Comparison of ENCODE assay signal across 23 cellular contexts in the genomic region with DNA sequence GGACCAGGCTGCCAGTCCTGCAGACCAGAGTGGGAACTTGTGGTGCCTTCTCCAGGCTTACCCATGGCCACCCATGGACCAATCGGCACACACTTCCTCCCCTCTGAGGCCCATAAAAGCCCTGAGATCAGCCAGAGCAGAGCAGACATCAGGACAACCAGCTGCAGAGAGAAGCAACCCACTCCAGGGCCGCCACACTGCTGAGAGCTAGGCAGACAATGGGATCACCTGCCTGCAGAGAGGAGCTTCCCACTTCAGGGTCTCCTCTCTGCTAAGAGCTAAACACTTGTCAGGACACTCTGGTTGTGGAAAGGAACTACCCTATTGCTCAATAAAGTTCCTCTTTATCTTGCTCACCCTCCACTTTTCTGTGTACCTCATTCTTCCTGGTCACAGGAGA. TPM values are rescaled to one million over a fixed set of nuclear protein-coding genes. Genes with fewer than 3 reads are reported as not detected.
DNase-seq lines count a peak whose midpoint lies in the region; ATAC-seq and TF ChIP-seq lines count a peak whose summit lies in the region.
"Had no signal": no experiment of that assay in that cellular context is flagged by ENCODE, and none has a peak within 500 bp of the region (broad histone marks: within the 10 kb centered on the region; RNA-seq: fewer than 3 reads in every experiment).

No MANE protein-coding gene starts in this region.

- H3K27me3 ChIP-seq in H9 (ENCODE audit: insufficient read depth, low read length), result no peaks in the 10 kb centered on the region
- no peaks in the 10 kb centered on the region for H3K27me3 ChIP-seq in neuronal stem cell (ENCODE audit: control insufficient read depth in 3 of 3, insufficient read depth in 3 of 3, low read depth in 1 of 3, low read length in 3 of 3)

- H3K9me3 ChIP-seq in H9 (ENCODE audit: control insufficient read depth, low read depth, low read length) (no peaks in the 10 kb centered on the region), neuronal stem cell (replicated peaks in 1 of 2; ENCODE audit: control insufficient read depth in 2 of 2, insufficient read depth in 1 of 2, low read depth in 1 of 2, low read length in 2 of 2) (peaks cover 0 to 8% of the 10 kb centered on the region in 2 donors)
- H3K9me3 ChIP-seq: SK-N-SH, tibial artery had no signal

- no peak overlapping the region for H3T11ph ChIP-seq in H9 (ENCODE audit: low read length)

- DNase-seq in H9 (no peak), NB4 (ENCODE audit: low read depth) (peak; percentile 85), SHP77 (lab: John Stamatoyannopoulos, UW) (peak; percentile 85 to 89), neuronal stem cell (ENCODE audit: low spot score) (no peak), KG1 (lab: John Stamatoyannopoulos, UW) (no peak)
- no peak for DNase-seq in activated CD4-positive, alpha-beta T cell treated with anti-CD3 and anti-CD28 coated beads, Interleukin-2, amount 10 ng/mL, durations not matched to agents 24 days and 14 days
- DNase-seq: activated CD4-positive, CD25-positive, alpha-beta regulatory T cell treated with anti-CD3 and anti-CD28 coated beads, Interleukin-2, amount 50 U/mL, for 72 hours; activated CD8-positive, alpha-beta memory T cell treated with anti-CD3 and anti-CD28 coated beads for 24 hours; activated naive CD4-positive, alpha-beta T cell treated with anti-CD3 and anti-CD28 coated beads, Interleukin-2, amount 50 U/mL, for 16 hours; activated T-cell treated with anti-CD3 and anti-CD28 coated beads, Interleukin-2, amount 50 U/mL, for 72 hours; anterior cingulate cortex; NCI-H1048; NCI-H2081; NCI-H524 treated with DMSO at 0.1 percent for 48 hours; PC-3; SK-N-SH; stimulated activated CD4-positive, alpha-beta T cell treated with anti-CD3 and anti-CD28 coated beads, Interleukin-4, amount 100 ng/mL, for 24 hours; T1000; tibial artery had no signal

- no peak overlapping the region for H4K8ac ChIP-seq in H9 (replicated peaks; ENCODE audit: insufficient read length, low read depth, low read length)
- H4K8ac ChIP-seq in neuronal stem cell (ENCODE audit: low read depth, low read length), result no peak overlapping the region

- no peak overlapping the region for H3K4me2 ChIP-seq in H9 (ENCODE audit: insufficient read depth, insufficient read length, low read length)
- H3K4me2 ChIP-seq in neuronal stem cell (ENCODE audit: insufficient read depth, low read length, poor library complexity, severe bottlenecking), result no peak overlapping the region
- H3K4me2 ChIP-seq: SK-N-SH, smooth muscle cell had no signal

- no peaks in the 10 kb centered on the region for H4K20me1 ChIP-seq in H9 (ENCODE audit: control insufficient read depth, insufficient read depth, insufficient read length)

- no peaks in the 10 kb centered on the region for H3K79me1 ChIP-seq in H9 (ENCODE audit: insufficient read depth, low read depth, low read length, poor library complexity, severe bottlenecking)
- no peaks in the 10 kb centered on the region for H3K79me1 ChIP-seq in neuronal stem cell (ENCODE audit: low read depth, low read length)

- TF ChIP-seq CTCF in H9 (conservative IDR thresholded peaks at IDR 0.05) (no peak), NB4 (IDR thresholded peaks at IDR 0.05; ENCODE audit: low read depth, low read length) (no peak)

- H2BK12ac ChIP-seq in H9 (ENCODE audit: insufficient read length, low read depth, low read length), result peak overlapping the region; percentile 35
- no peak overlapping the region for H2BK12ac ChIP-seq in neuronal stem cell (ENCODE audit: low read length)

- peaks cover 23 to 40% of the 10 kb centered on the region in 2 experiments for H3K4me1 Mint-ChIP-seq in H9
- peaks cover 6% of the 10 kb centered on the region for H3K4me1 Mint-ChIP-seq in activated CD4-positive, alpha-beta T cell treated with anti-CD3 and anti-CD28 coated beads, Interleukin-2, amount 10 ng/mL, durations not matched to agents 24 days and 14 days
- H3K4me1 Mint-ChIP-seq: central memory CD8-positive, alpha-beta T cell had no signal

- no peak overlapping the region for H4K5ac ChIP-seq in H9 (ENCODE audit: insufficient read length, low read depth, low read length)

- H2AFZ ChIP-seq in H9 (ENCODE audit: low read length) (no peak overlapping the region), neuronal stem cell (ENCODE audit: low read length) (no peak overlapping the region)

- H3K23ac ChIP-seq in H9 (ENCODE audit: insufficient read length, low read depth, low read length) (no peak overlapping the region), neuronal stem cell (ENCODE audit: low read depth, low read length, poor library complexity) (no peak overlapping the region)

- no peaks in the 10 kb centered on the region for H3K23me2 ChIP-seq in H9 (ENCODE audit: insufficient read length, low read depth, low read length, poor library complexity, severe bottlenecking)

- no peaks in the 10 kb centered on the region for H3K79me2 ChIP-seq in H9 (ENCODE audit: insufficient read depth, low read length)

- no peaks in the 10 kb centered on the region; the same call in none of the 2 replicates for H3K27me3 Mint-ChIP-seq in H9 (ENCODE audit: low read depth)
- peaks cover 5% of the 10 kb centered on the region for H3K27me3 Mint-ChIP-seq in activated CD4-positive, alpha-beta T cell treated with anti-CD3 and anti-CD28 coated beads, Interleukin-2, amount 10 ng/mL, durations not matched to agents 24 days and 14 days

- no peak overlapping the region for H2AK5ac ChIP-seq in H9 (ENCODE audit: insufficient read length, low read length)
- H2AK5ac ChIP-seq in neuronal stem cell (ENCODE audit: low read depth, low read length), result peak overlapping the region; percentile 53

- peak overlapping the region; percentile 29 for H3K4me3 ChIP-seq in NB4 (ENCODE audit: low read depth, low read length)
- no peak overlapping the region for H3K4me3 ChIP-seq in neuronal stem cell (ENCODE audit: low read length in 2 of 2)
- H3K4me3 ChIP-seq: smooth muscle cell, tibial artery had no signal

- intact Hi-C loops in activated CD4-positive, alpha-beta T cell treated with anti-CD3 and anti-CD28 coated beads, Interleukin-2, amount 10 ng/mL, durations not matched to agents 24 days and 14 days (cut with micrococcal nuclease), result loop anchor here (2.0 to 5.0 kb wide), 2 partner anchors 901 to 935 kb away; no protein-coding TSS in a partner anchor

- no peaks in the 10 kb centered on the region; the same call in 1 of the 2 replicates for H3K4me1 ChIP-seq in H9 (ENCODE audit: insufficient read depth, low read length)
- H3K4me1 ChIP-seq in neuronal stem cell (ENCODE audit: control insufficient read depth in 2 of 2, insufficient read depth in 1 of 2, low read depth in 1 of 2, low read length in 2 of 2), result no peaks in the 10 kb centered on the region
- H3K4me1 ChIP-seq: tibial artery had no signal

- no peak overlapping the region for H3K18ac ChIP-seq in H9 (ENCODE audit: insufficient read length, low read depth, low read length)
- no peak overlapping the region for H3K18ac ChIP-seq in neuronal stem cell (ENCODE audit: low read length)

- H3K9me3 Mint-ChIP-seq in H9, result peaks cover 15 to 23% of the 10 kb centered on the region in 2 experiments
- no peaks in the 10 kb centered on the region for H3K9me3 Mint-ChIP-seq in activated CD4-positive, alpha-beta T cell treated with anti-CD3 and anti-CD28 coated beads, Interleukin-2, amount 10 ng/mL, durations not matched to agents 24 days and 14 days
- H3K9me3 Mint-ChIP-seq: activated T-cell treated with anti-CD3 and anti-CD28 coated beads, Interleukin-2, amount 50 U/mL, for 72 hours; central memory CD8-positive, alpha-beta T cell; stimulated activated naive CD8-positive, alpha-beta T cell treated with anti-CD3 and anti-CD28 coated beads, Interleukin-15, Interleukin-2, amounts not matched to agents 100 ng/mL and 50 ng/mL, for 24 hours had no signal

- no peak overlapping the region for H3K56ac ChIP-seq in H9 (ENCODE audit: insufficient read length, low read depth, low read length)

- H3K9ac ChIP-seq in H9 (ENCODE audit: extremely low read depth, insufficient read length, low read length) (no peak overlapping the region), neuronal stem cell (ENCODE audit: low read depth, low read length, poor library complexity) (no peak overlapping the region)
- H3K9ac ChIP-seq: SK-N-SH had no signal

- H3K27ac Mint-ChIP-seq in H9, result no peak overlapping the region
- no peak overlapping the region for H3K27ac Mint-ChIP-seq in activated CD4-positive, alpha-beta T cell treated with anti-CD3 and anti-CD28 coated beads, Interleukin-2, amount 10 ng/mL, durations not matched to agents 24 days and 14 days
- H3K27ac Mint-ChIP-seq: activated T-cell treated with anti-CD3 and anti-CD28 coated beads, Interleukin-2, amount 50 U/mL, for 72 hours; stimulated activated naive CD8-positive, alpha-beta T cell treated with anti-CD3 and anti-CD28 coated beads, Interleukin-15, Interleukin-2, amounts not matched to agents 100 ng/mL and 50 ng/mL, for 24 hours had no signal

- WGBS in H9 (ENCODE audit: extremely low coverage, insufficient read length, low lambda C conversion rate), result no CpG with 5 or more reads among the region's 2 CpGs
- no CpG with 5 or more reads among the region's 2 CpGs for WGBS in neuronal stem cell (ENCODE audit: extremely low coverage in 2 of 2, insufficient read length in 2 of 2, insufficient replicate concordance in 1 of 2), 2 donors

- H2BK120ac ChIP-seq in H9 (ENCODE audit: low read depth, low read length, poor library complexity, severe bottlenecking) (no peak overlapping the region), neuronal stem cell (ENCODE audit: low read depth, low read length) (no peak overlapping the region)

- H3K14ac ChIP-seq in H9 (ENCODE audit: insufficient read depth, low read length) (no peak overlapping the region), neuronal stem cell (ENCODE audit: low read length) (no peak overlapping the region)

- H3K36me3 Mint-ChIP-seq in H9 (ENCODE audit: insufficient read depth in 1 of 3, low read depth in 3 of 3), result peaks cover 6 to 27% (median 15%) of the 10 kb centered on the region in 3 experiments
- no peaks in the 10 kb centered on the region for H3K36me3 Mint-ChIP-seq in activated CD4-positive, alpha-beta T cell treated with anti-CD3 and anti-CD28 coated beads, Interleukin-2, amount 10 ng/mL, durations not matched to agents 24 days and 14 days (ENCODE audit: low read depth)

- no peak overlapping the region for H2BK20ac ChIP-seq in H9 (ENCODE audit: low read depth, low read length, poor library complexity, severe bottlenecking)

- H4K91ac ChIP-seq in H9 (ENCODE audit: insufficient read length, low read depth, low read length) (peak overlapping the region; percentile 45), neuronal stem cell (ENCODE audit: low read depth, low read length, poor library complexity) (no peak overlapping the region)

- H3K36me3 ChIP-seq in neuronal stem cell (replicated peaks in 1 of 2; ENCODE audit: control insufficient read depth in 2 of 2, insufficient read depth in 2 of 2, low read length in 2 of 2), result no peaks in the 10 kb centered on the region
- H3K36me3 ChIP-seq: tibial artery had no signal

- ATAC-seq in GM18498 (IDR thresholded peaks at IDR 0.05; ENCODE audit: unreplicated experiment), result no peak
- ATAC-seq: activated T-cell treated with anti-CD3 and anti-CD28 coated beads, Interleukin-2, amount 50 U/mL, for 72 hours had no signal

- H2BK15ac ChIP-seq in H9 (ENCODE audit: low read depth, low read length) (no peak overlapping the region), neuronal stem cell (ENCODE audit: low read length) (no peak overlapping the region)

- TF ChIP-seq POLR2A in NB4 (IDR thresholded peaks at IDR 0.05; ENCODE audit: extremely low read depth, insufficient read length), result peak; percentile 37

- no peak overlapping the region for H2BK5ac ChIP-seq in H9 (ENCODE audit: insufficient read length, low read length)
- no peak overlapping the region for H2BK5ac ChIP-seq in neuronal stem cell (ENCODE audit: low read length)

- H3K27ac ChIP-seq in H9 (ENCODE audit: insufficient read length, low read depth, low read length) (no peak overlapping the region), neuronal stem cell (replicated peaks; ENCODE audit: low read length) (no peak overlapping the region)
- H3K27ac ChIP-seq: tibial artery had no signal

- H3K4me3 Mint-ChIP-seq in H9, result no peak overlapping the region
- no peak overlapping the region for H3K4me3 Mint-ChIP-seq in activated CD4-positive, alpha-beta T cell treated with anti-CD3 and anti-CD28 coated beads, Interleukin-2, amount 10 ng/mL, durations not matched to agents 24 days and 14 days
- H3K4me3 Mint-ChIP-seq: activated T-cell treated with anti-CD3 and anti-CD28 coated beads, Interleukin-2, amount 50 U/mL, for 72 hours; central memory CD8-positive, alpha-beta T cell; stimulated activated naive CD8-positive, alpha-beta T cell treated with anti-CD3 and anti-CD28 coated beads, Interleukin-15, Interleukin-2, amounts not matched to agents 100 ng/mL and 50 ng/mL, for 24 hours had no signal

- no peak overlapping the region for H3K4ac ChIP-seq in H9 (ENCODE audit: low read depth, low read length)
- H3K4ac ChIP-seq in neuronal stem cell (ENCODE audit: low read length), result no peak overlapping the region

RNA-seq across cellular contexts. Expression of a gene that starts 34.0 kb away (rescaled TPM):
- 2.9 and 3.8 TPM in 2 replicates for total RNA-seq in H9 (2021)
- polyA plus RNA-seq in neuronal stem cell (2013, experiment 1 of 2), result 2.5 TPM
- 2.4 TPM for polyA plus RNA-seq in neuronal stem cell (2013, experiment 2 of 2)
- total RNA-seq in activated CD4-positive, alpha-beta T cell treated with anti-CD3 and anti-CD28 coated beads, Interleukin-2, amount 10 ng/mL, durations not matched to agents 24 days and 14 days, result 2.1 and 3.9 TPM in 2 replicates

RNA-seq across cellular contexts. Expression of a gene that starts 54.1 kb away (rescaled TPM):
- 227 and 239 TPM in 2 replicates for total RNA-seq in H9 (2021)
- polyA plus RNA-seq in neuronal stem cell (2013, experiment 1 of 2), result 224 TPM
- polyA plus RNA-seq in neuronal stem cell (2013, experiment 2 of 2), result 232 TPM
- total RNA-seq in activated CD4-positive, alpha-beta T cell treated with anti-CD3 and anti-CD28 coated beads, Interleukin-2, amount 10 ng/mL, durations not matched to agents 24 days and 14 days, result 202 and 209 TPM in 2 replicates

RNA-seq across cellular contexts. Expression of a gene that starts 54.3 kb away (rescaled TPM):
- 97.2 and 101 TPM in 2 replicates for total RNA-seq in H9 (2021)
- polyA plus RNA-seq in neuronal stem cell (2013, experiment 1 of 2), result 96.2 TPM
- 101 TPM for polyA plus RNA-seq in neuronal stem cell (2013, experiment 2 of 2)
- total RNA-seq in activated CD4-positive, alpha-beta T cell treated with anti-CD3 and anti-CD28 coated beads, Interleukin-2, amount 10 ng/mL, durations not matched to agents 24 days and 14 days, result 81.6 and 89.1 TPM in 2 replicates

Comparison
In these comparisons a context has a peak if more than half of its experiments do, and no peak if none do; other contexts are left out.
1. DNase-seq: peak in NB4 (single experiment) and SHP77 (2 of 2); none in H9 (single experiment), neuronal stem cell (single experiment), KG1 (single experiment) and activated CD4-positive, alpha-beta T cell treated with anti-CD3 and anti-CD28 coated beads, Interleukin-2, amount 10 ng/mL, durations not matched to agents 24 days and 14 days (single experiment).